9 cellular contexts compared by ENCODE assay signal in genomic region chr10:103696411-103697145, GRCh38.
DNase-seq lines count a peak whose midpoint lies in the region; TF ChIP-seq lines count a peak whose summit lies in the region.
"Had no signal": no experiment of that assay in that cellular context is flagged by ENCODE, and none has a peak within 500 bp of the region (broad histone marks: within the 10 kb centered on the region; RNA-seq: fewer than 3 reads in every experiment).

No MANE protein-coding gene starts in this region.

- DNase-seq in AG10803 (ENCODE audit: low read depth) (peak; percentile 93), HPDE6-E6E7 (ENCODE audit: extremely low spot score) (peak; percentile 93), T-helper 22 cell (ENCODE audit: low read depth) (peak; percentile 67), ascending aorta (ENCODE audit: low spot score in 2 of 2) (peak; percentile 41 to 93), iris pigment epithelial cell (ENCODE audit: low read depth) (peak; percentile 96), NCI-H748 treated with DMSO at 0.1 percent for 48 hours (lab: John Stamatoyannopoulos, UW) (no peak)
- peak; percentile 41 to 63 (median 54) for DNase-seq in stimulated activated CD4-positive, alpha-beta T cell treated with anti-CD3 and anti-CD28 coated beads, TNF-alpha, amount 100 ng/mL, for 4 hours (ENCODE audit: low read depth in 3 of 3)

- H3K27me3 ChIP-seq in ascending aorta, result no peaks in the 10 kb centered on the region

- peaks cover 19 to 42% of the 10 kb centered on the region in 2 donors for H3K4me1 ChIP-seq in ascending aorta

- H3K27ac ChIP-seq in ascending aorta, result peak overlapping the region; percentile 76 to 88
- H3K27ac ChIP-seq: SK-N-MC had no signal

- intact Hi-C loops in ascending aorta (cut with DNase I), result loop anchor here (10.0 kb wide), 1 partner anchor 428 kb away; the partner anchor contains the start of gene SFR1

- TF ChIP-seq CTCF in AG10803 (conservative IDR thresholded peaks at IDR 0.05; ENCODE audit: low read length), result peak; percentile 69
- TF ChIP-seq CTCF in ascending aorta (IDR thresholded peaks at IDR 0.05), result peak in 2 of 3 experiments; percentile 23 to 29

- no peaks in the 10 kb centered on the region for H3K36me3 ChIP-seq in ascending aorta

- H3K4me3 ChIP-seq in AG10803 (ENCODE audit: low read length) (no peak overlapping the region), ascending aorta (no peak overlapping the region)
- H3K4me3 ChIP-seq: SK-N-MC had no signal

- peak; percentile 47 for TF ChIP-seq POLR2A in GM19193 (IDR thresholded peaks at IDR 0.05; ENCODE audit: extremely low read depth, insufficient read depth, insufficient read length)

- H3K9me3 ChIP-seq in ascending aorta, result no peaks in the 10 kb centered on the region
